23 cellular contexts compared by ENCODE assay signal in genomic region chr12:8904665-8905064, GRCh38.
"Had no signal": no experiment of that assay in that cellular context is flagged by ENCODE, and none has a peak within 500 bp of the region (broad histone marks: within the 10 kb centered on the region; RNA-seq: fewer than 3 reads in every experiment).

No MANE protein-coding gene starts in this region.

- H3K27ac Mint-ChIP-seq: activated CD8-positive, alpha-beta T cell treated with anti-CD3 and anti-CD28 coated beads, Interleukin-2, amount 10 ng/mL, durations not matched to agents 7 days and 5 days; activated naive CD4-positive, alpha-beta T cell treated with anti-CD3 and anti-CD28 coated beads for 36 hours; brain; natural killer cell treated with Interleukin-12 subunit alpha and Interleukin-12 subunit beta and Interleukin-15 and Interleukin-18, amount 100 ng/mL, for 72 hours; type B pancreatic cell had no signal

- H3K27me3 Mint-ChIP-seq: type B pancreatic cell had no signal

- H3K27ac ChIP-seq: colonic mucosa, epithelial cell of prostate, foreskin keratinocyte, neutrophil, pancreas, stomach, WERI-Rb-1 had no signal

- H3K4me3 ChIP-seq: colonic mucosa, pancreas, smooth muscle cell, stomach had no signal

- H3K36me3 ChIP-seq: colonic mucosa, neutrophil, pancreas, stomach, WERI-Rb-1 had no signal

- H3K4me2 ChIP-seq: smooth muscle cell had no signal

- DNase-seq: activated CD4-positive, alpha-beta T cell treated with anti-CD3 and anti-CD28 coated beads for 48 hours; activated CD8-positive, alpha-beta T cell treated with anti-CD3 and anti-CD28 coated beads, Interleukin-2, amount 10 ng/mL, durations not matched to agents 7 days and 5 days; activated naive CD4-positive, alpha-beta T cell treated with anti-CD3 and anti-CD28 coated beads for 36 hours; activated T-cell treated with anti-CD3 and anti-CD28 coated beads, Interleukin-2, amount 50 U/mL, for 4 hours; anterior cingulate cortex; colonic mucosa; endodermal cell; foreskin keratinocyte; glutamatergic neuron; kidney; pancreas; stimulated activated CD4-positive, alpha-beta T cell treated with anti-CD3 and anti-CD28 coated beads, Interleukin-4, amount 100 ng/mL, for 1 hour; stomach; T-helper 2 cell; WERI-Rb-1 had no signal

- H3K4me1 ChIP-seq: colonic mucosa, foreskin keratinocyte, pancreas, stomach had no signal

- H3K4me3 Mint-ChIP-seq: activated CD8-positive, alpha-beta T cell treated with anti-CD3 and anti-CD28 coated beads, Interleukin-2, amount 10 ng/mL, durations not matched to agents 7 days and 5 days; activated naive CD4-positive, alpha-beta T cell treated with anti-CD3 and anti-CD28 coated beads for 36 hours; activated T-cell treated with anti-CD3 and anti-CD28 coated beads, Interleukin-2, amount 50 U/mL, for 4 hours; brain; central memory CD8-positive, alpha-beta T cell; endodermal cell; natural killer cell treated with Interleukin-12 subunit alpha and Interleukin-12 subunit beta and Interleukin-15 and Interleukin-18, amount 100 ng/mL, for 72 hours; type B pancreatic cell had no signal

- H3K4me1 Mint-ChIP-seq: central memory CD8-positive, alpha-beta T cell had no signal

- ATAC-seq: activated CD8-positive, alpha-beta T cell treated with anti-CD3 and anti-CD28 coated beads, Interleukin-2, amount 10 ng/mL, durations not matched to agents 7 days and 5 days; activated T-cell treated with anti-CD3 and anti-CD28 coated beads, Interleukin-2, amount 50 U/mL, for 4 hours; foreskin keratinocyte; natural killer cell treated with Interleukin-12 subunit alpha and Interleukin-12 subunit beta and Interleukin-15 and Interleukin-18, amount 100 ng/mL, for 72 hours; pancreas; sciatic nerve had no signal

- H3K36me3 Mint-ChIP-seq: brain; natural killer cell treated with Interleukin-12 subunit alpha and Interleukin-12 subunit beta and Interleukin-15 and Interleukin-18, amount 100 ng/mL, for 72 hours had no signal

- H3K27me3 ChIP-seq: colonic mucosa, foreskin keratinocyte, pancreas, stomach had no signal

- H3K9me3 Mint-ChIP-seq: activated naive CD4-positive, alpha-beta T cell treated with anti-CD3 and anti-CD28 coated beads for 36 hours; activated T-cell treated with anti-CD3 and anti-CD28 coated beads, Interleukin-2, amount 50 U/mL, for 4 hours; central memory CD8-positive, alpha-beta T cell; natural killer cell treated with Interleukin-12 subunit alpha and Interleukin-12 subunit beta and Interleukin-15 and Interleukin-18, amount 100 ng/mL, for 72 hours; type B pancreatic cell had no signal

- H3K9me3 ChIP-seq: colonic mucosa, neutrophil, pancreas, stomach had no signal
